In the genomic region with DNA sequence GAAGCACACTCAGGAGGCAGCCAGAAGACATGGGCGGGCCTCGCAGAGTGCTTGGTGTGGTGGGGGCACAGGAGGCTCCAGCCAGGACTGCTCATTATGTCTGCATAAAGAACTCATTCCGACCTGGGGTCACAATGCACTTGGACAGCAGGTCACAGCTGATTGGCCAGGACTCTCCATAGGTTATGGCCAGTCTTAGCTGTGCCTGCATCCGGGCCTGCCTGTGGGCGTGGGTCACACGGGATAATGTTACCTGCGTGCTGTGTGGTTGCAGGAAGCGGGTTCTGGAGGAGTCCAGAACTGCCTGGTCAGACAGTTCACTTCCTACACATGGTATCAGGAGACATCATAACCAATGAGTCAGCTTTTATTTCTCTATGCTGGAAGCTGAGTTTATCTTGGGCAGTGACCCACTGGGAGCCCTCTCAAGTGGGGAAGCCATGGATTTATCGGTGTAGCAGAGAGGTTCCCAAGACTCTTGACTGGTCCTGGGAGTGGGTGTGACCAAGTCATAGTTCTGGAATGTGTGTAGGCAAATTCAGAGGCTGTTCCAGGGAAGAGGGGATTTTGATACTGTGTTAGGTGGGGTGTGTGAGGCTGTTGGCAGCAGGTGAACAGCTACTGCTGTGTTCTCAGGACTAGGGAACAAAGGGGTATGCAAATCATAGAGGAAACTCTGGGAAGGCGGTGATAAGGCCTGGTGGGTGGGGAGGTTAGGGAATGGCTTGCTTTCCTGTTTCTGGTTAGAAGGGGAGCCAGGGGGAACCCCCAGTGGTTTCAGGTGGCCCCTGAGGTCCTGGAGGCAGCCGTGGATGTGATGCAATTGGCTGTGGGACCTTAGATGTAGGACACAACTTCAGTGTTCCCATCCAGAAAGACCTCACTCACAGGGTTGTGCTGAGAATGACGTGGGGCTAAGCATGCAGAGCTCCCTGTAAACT, we compare ENCODE assay signal across 8 cellular contexts. TPM values are rescaled to one million over a fixed set of nuclear protein-coding genes. Genes with fewer than 3 reads are reported as not detected.
DNase-seq lines count a peak whose midpoint lies in the region; ATAC-seq and TF ChIP-seq lines count a peak whose summit lies in the region.

No MANE protein-coding gene starts in this region.

- H3K36me3 Mint-ChIP-seq in endodermal cell (ENCODE audit: low read depth): no peaks in the 10 kb centered on the region
- no peaks in the 10 kb centered on the region for H3K36me3 Mint-ChIP-seq in nephron (ENCODE audit: low read depth)

- intact Hi-C loops in dorsolateral prefrontal cortex (cut with DNase I): loop anchor here (10.0 kb wide), 2 partner anchors 332 to 582 kb away; a partner anchor contains a TSS

- no peak overlapping the region for H3K27ac ChIP-seq in endodermal cell (ENCODE audit: low read depth, low read length)
- H3K27ac ChIP-seq in dorsolateral prefrontal cortex: peak overlapping the region in 4 of 59 donors; percentile 29 to 51 (median 37)

- peak; percentile 57 for DNase-seq in COLO668 (lab: John Stamatoyannopoulos, UW; ENCODE audit: unreplicated experiment)
- DNase-seq in NCI-H226: peak; percentile 98
- DNase-seq in endodermal cell: peak; percentile 76
- no peak for DNase-seq in NCI-H748 treated with DMSO at 0.1 percent for 48 hours (lab: John Stamatoyannopoulos, UW)
- no peak for DNase-seq in dorsolateral prefrontal cortex
- no peak for DNase-seq in mesenteric fat pad (ENCODE audit: low spot score)

- no peaks in the 10 kb centered on the region for H3K9me3 ChIP-seq in endodermal cell (ENCODE audit: control insufficient read depth, low read length)

- no peak overlapping the region for H3K9ac ChIP-seq in endodermal cell (ENCODE audit: extremely low read depth, low read length, poor library complexity, severe bottlenecking)

- H3K36me3 ChIP-seq in endodermal cell (ENCODE audit: control insufficient read depth, insufficient read depth, low read length): no peaks in the 10 kb centered on the region

- H3K4me3 ChIP-seq in endodermal cell (ENCODE audit: low read length) (no peak overlapping the region), dorsolateral prefrontal cortex (no peak overlapping the region)

- H3K4me3 Mint-ChIP-seq in endodermal cell (no peak overlapping the region), nephron (no peak overlapping the region)

- H3K27me3 ChIP-seq in endodermal cell (ENCODE audit: control insufficient read depth, insufficient read depth, low read length, poor library complexity, severe bottlenecking) (no peaks in the 10 kb centered on the region), dorsolateral prefrontal cortex (no peaks in the 10 kb centered on the region)

- 65 to 75% methylated on average over 6 to 12 of the region's 12 CpGs for WGBS in endodermal cell (ENCODE audit: insufficient coverage in 1 of 2, insufficient read length in 1 of 2), 2 experiments

- no peak for ATAC-seq in GM18907 (IDR thresholded peaks at IDR 0.05; ENCODE audit: unreplicated experiment)

- H3K27ac Mint-ChIP-seq in endodermal cell (peak overlapping the region; percentile 82), nephron (peak overlapping the region in 2 of 3 experiments; percentile 1 to 15)

- peaks cover 5% of the 10 kb centered on the region for H3K4me1 ChIP-seq in endodermal cell (ENCODE audit: control insufficient read depth, insufficient read depth, low read length)

- TF ChIP-seq CTCF in endodermal cell (conservative IDR thresholded peaks at IDR 0.05): no peak
- no peak for TF ChIP-seq CTCF in nephron (IDR thresholded peaks at IDR 0.05; ENCODE audit: unreplicated experiment in 3 of 3)
- TF ChIP-seq CTCF in dorsolateral prefrontal cortex (IDR thresholded peaks at IDR 0.05 in 54 of 56, conservative IDR thresholded peaks at IDR 0.05 in 2 of 56; ENCODE audit: low read depth in 1 of 56, partially characterized antibody in 56 of 56): no peak

- H3K4me1 Mint-ChIP-seq in endodermal cell (peaks cover 16% of the 10 kb centered on the region), nephron (peaks cover 10% of the 10 kb centered on the region)

- H3K27me3 Mint-ChIP-seq in endodermal cell (ENCODE audit: insufficient read depth) (no peaks in the 10 kb centered on the region), nephron (ENCODE audit: low read depth) (no peaks in the 10 kb centered on the region)

- H3K9me3 Mint-ChIP-seq in endodermal cell (no peaks in the 10 kb centered on the region), nephron (no peaks in the 10 kb centered on the region)

RNA-seq across cellular contexts. Expression of a gene that starts 51.3 kb away (rescaled TPM):
- total RNA-seq in endodermal cell (under 1 TPM; 0.57 to 0.93 TPM), dorsolateral prefrontal cortex (10 to 100 TPM; 12.0 to 71.9 (median 27.0) TPM), mesenteric fat pad (3.9 TPM)
- polyA plus RNA-seq in endodermal cell (2013, experiment 1 of 2): 0.68 TPM
- 0.79 TPM for polyA plus RNA-seq in endodermal cell (2013, experiment 2 of 2)

Comparison
In these comparisons a context has a peak if more than half of its experiments do, and no peak if none do; other contexts are left out.
1. DNase-seq: peak in COLO668 (single experiment), NCI-H226 (single experiment) and endodermal cell (single experiment); none in NCI-H748 treated with DMSO at 0.1 percent for 48 hours (single experiment), dorsolateral prefrontal cortex (0 of 10) and mesenteric fat pad (single experiment).